9 cellular contexts compared by ENCODE assay signal in genomic region chr12:118063567-118064391, GRCh38. TPM values are rescaled to one million over a fixed set of nuclear protein-coding genes. Genes with fewer than 3 reads are reported as not detected.
A peak's percentile ranks its signal among the peaks of the same experiment; 100 is the strongest.
DNase-seq lines count a peak whose midpoint lies in the region; ATAC-seq and TF ChIP-seq lines count a peak whose summit lies in the region.
"Had no signal": no experiment of that assay in that cellular context is flagged by ENCODE, and none has a peak within 500 bp of the region (broad histone marks: within the 10 kb centered on the region; RNA-seq: fewer than 3 reads in every experiment).

No MANE protein-coding gene starts in this region.

- no peak for ATAC-seq in activated naive CD4-positive, alpha-beta T cell treated with anti-CD3 and anti-CD28 coated beads, Interleukin-2, amount 50 U/mL, for 72 hours
- no peak for ATAC-seq in activated B cell treated with CpG ODN at 0.5 μM for 24 hours (ENCODE audit: low read depth)

- peaks cover 76% of the 10 kb centered on the region for H3K4me1 Mint-ChIP-seq in activated naive CD4-positive, alpha-beta T cell treated with anti-CD3 and anti-CD28 coated beads, Interleukin-2, amount 10 ng/mL, durations not matched to agents 7 days and 5 days
- peaks cover 44% of the 10 kb centered on the region for H3K4me1 Mint-ChIP-seq in activated B cell treated with CpG ODN at 0.5 μM for 24 hours

- H3K9ac ChIP-seq in iPS-15b (ENCODE audit: low read depth, low read length) = no peak overlapping the region

- H3K27me3 ChIP-seq in iPS-15b (ENCODE audit: control insufficient read depth, insufficient read depth, low read length) (no peaks in the 10 kb centered on the region), thyroid gland (no peaks in the 10 kb centered on the region)

- peak overlapping the region in 2 of 3 donors; percentile 4 for H3K27ac ChIP-seq in thyroid gland

- WGBS in thyroid gland, 2 donors = 73 to 81% methylated on average over 4 of the region's 4 CpGs

- no peaks in the 10 kb centered on the region for H3K9me3 Mint-ChIP-seq in activated naive CD4-positive, alpha-beta T cell treated with anti-CD3 and anti-CD28 coated beads, Interleukin-2, amount 10 ng/mL, durations not matched to agents 7 days and 5 days
- H3K9me3 Mint-ChIP-seq in activated naive CD4-positive, alpha-beta T cell treated with anti-CD3 and anti-CD28 coated beads, Interleukin-2, amount 50 U/mL, for 72 hours = no peaks in the 10 kb centered on the region
- H3K9me3 Mint-ChIP-seq in activated B cell treated with CpG ODN at 0.5 μM for 24 hours = no peaks in the 10 kb centered on the region

- no peak for TF ChIP-seq POLR2A in thyroid gland (IDR thresholded peaks at IDR 0.05)

- H3K36me3 ChIP-seq in iPS-15b (ENCODE audit: control insufficient read depth, insufficient read depth, low read length) (peaks cover 12% of the 10 kb centered on the region), thyroid gland (no peaks in the 10 kb centered on the region)

- DNase-seq in activated naive CD4-positive, alpha-beta T cell treated with anti-CD3 and anti-CD28 coated beads, Interleukin-2, amount 10 ng/mL, durations not matched to agents 7 days and 5 days = no peak
- DNase-seq in activated naive CD4-positive, alpha-beta T cell treated with anti-CD3 and anti-CD28 coated beads, Interleukin-2, amount 50 U/mL, for 72 hours (ENCODE audit: low spot score in 2 of 2) = no peak
- DNase-seq in activated B cell treated with CpG ODN at 0.5 μM for 24 hours = no peak
- no peak for DNase-seq in thyroid gland
- DNase-seq in C1 segment of cervical spinal cord (lab: John Stamatoyannopoulos, UW) = no peak
- no peak for DNase-seq in glomerular visceral epithelial cell (ENCODE audit: extremely low spot score)
- DNase-seq in stimulated activated CD8-positive, alpha-beta memory T cell treated with anti-CD3 and anti-CD28 coated beads, Interleukin-4, amount 100 ng/mL, for 48 hours = no peak
- DNase-seq: stimulated activated CD4-positive, alpha-beta T cell treated with anti-CD3 and anti-CD28 coated beads, Interleukin-2, amount 100 ng/mL, for 48 hours had no signal

- peak overlapping the region; percentile 96 for H3K4me3 Mint-ChIP-seq in activated naive CD4-positive, alpha-beta T cell treated with anti-CD3 and anti-CD28 coated beads, Interleukin-2, amount 10 ng/mL, durations not matched to agents 7 days and 5 days
- H3K4me3 Mint-ChIP-seq in activated B cell treated with CpG ODN at 0.5 μM for 24 hours = peak overlapping the region; percentile 60

- intact Hi-C loops in activated B cell treated with CpG ODN at 0.5 μM for 24 hours (cut with micrococcal nuclease) (loop anchor here (2.0 to 5.0 kb wide), 4 partner anchors 41 to 314 kb away; partner anchors contain the start of genes PEBP1, SUDS3 and VSIG10), thyroid gland (cut with DNase I) (loop anchor here (5.0 kb wide), 1 partner anchor 39 kb away; the partner anchor contains the start of gene VSIG10)

- H3K4me3 ChIP-seq in iPS-15b (ENCODE audit: low read depth, low read length) (peak overlapping the region; percentile 90), thyroid gland (replicated peaks in 1 of 3) (no peak overlapping the region)

- peaks cover 4% of the 10 kb centered on the region for H3K36me3 Mint-ChIP-seq in activated naive CD4-positive, alpha-beta T cell treated with anti-CD3 and anti-CD28 coated beads, Interleukin-2, amount 10 ng/mL, durations not matched to agents 7 days and 5 days
- H3K36me3 Mint-ChIP-seq in activated naive CD4-positive, alpha-beta T cell treated with anti-CD3 and anti-CD28 coated beads, Interleukin-2, amount 50 U/mL, for 72 hours = peaks cover 15 to 25% of the 10 kb centered on the region in 2 donors
- peaks cover 2% of the 10 kb centered on the region for H3K36me3 Mint-ChIP-seq in activated B cell treated with CpG ODN at 0.5 μM for 24 hours (ENCODE audit: low read depth)

- H3K9me3 ChIP-seq in iPS-15b (ENCODE audit: control insufficient read depth, insufficient read depth, low read length) = no peaks in the 10 kb centered on the region
- H3K9me3 ChIP-seq in thyroid gland = no peaks in the 10 kb centered on the region

- CTCF ChIA-PET in activated naive CD4-positive, alpha-beta T cell treated with anti-CD3 and anti-CD28 coated beads, Interleukin-2, amount 10 ng/mL, durations not matched to agents 7 days and 5 days (lab: Charles Lee) = interaction anchor here (0.7 to 3.6 kb wide), 8 partner anchors 8 to 312 kb away, joined by 3 to 10 read pairs (median 6); partner anchors contain the start of gene SUDS3
- CTCF ChIA-PET in activated B cell treated with CpG ODN at 0.5 μM for 24 hours (lab: Charles Lee) = interaction anchor here (1.4 to 1.8 kb wide), 3 partner anchors 9 to 313 kb away, joined by 3 to 4 read pairs (median 4); partner anchors contain the start of gene SUDS3

- peaks cover 15% of the 10 kb centered on the region for H3K4me1 ChIP-seq in iPS-15b (ENCODE audit: control insufficient read depth, insufficient read depth, low read length)
- H3K4me1 ChIP-seq in thyroid gland = peaks cover 18 to 26% of the 10 kb centered on the region in 2 donors

- peaks cover 25% of the 10 kb centered on the region for H3K27me3 Mint-ChIP-seq in activated naive CD4-positive, alpha-beta T cell treated with anti-CD3 and anti-CD28 coated beads, Interleukin-2, amount 10 ng/mL, durations not matched to agents 7 days and 5 days
- peaks cover 10% of the 10 kb centered on the region for H3K27me3 Mint-ChIP-seq in activated B cell treated with CpG ODN at 0.5 μM for 24 hours

- H3K27ac Mint-ChIP-seq in activated naive CD4-positive, alpha-beta T cell treated with anti-CD3 and anti-CD28 coated beads, Interleukin-2, amount 10 ng/mL, durations not matched to agents 7 days and 5 days = peak overlapping the region; percentile 85
- H3K27ac Mint-ChIP-seq in activated naive CD4-positive, alpha-beta T cell treated with anti-CD3 and anti-CD28 coated beads, Interleukin-2, amount 50 U/mL, for 72 hours = no peak overlapping the region
- no peak overlapping the region for H3K27ac Mint-ChIP-seq in activated B cell treated with CpG ODN at 0.5 μM for 24 hours

- POLR2A ChIA-PET in activated B cell treated with CpG ODN at 0.5 μM for 24 hours (lab: Charles Lee) = no interaction called here

- no peak for TF ChIP-seq CTCF in activated B cell treated with CpG ODN at 0.5 μM for 24 hours (IDR thresholded peaks at IDR 0.05)
- no peak for TF ChIP-seq CTCF in thyroid gland (IDR thresholded peaks at IDR 0.05)

RNA-seq across cellular contexts. Expression of gene WSB2, which starts 2.8 kb away (rescaled TPM):
- total RNA-seq in activated naive CD4-positive, alpha-beta T cell treated with anti-CD3 and anti-CD28 coated beads, Interleukin-2, amount 50 U/mL, for 72 hours = 10 to 100 TPM; 39.7 to 61.6 TPM
- total RNA-seq in activated B cell treated with CpG ODN at 0.5 μM for 24 hours = 28.4 and 29.2 TPM in 2 replicates
- total RNA-seq in thyroid gland = 10 to 100 TPM; 64.6 to 97.0 (median 86.0) TPM

RNA-seq across cellular contexts. Expression of gene VSIG10, which starts 40.0 kb away (rescaled TPM):
- total RNA-seq in activated naive CD4-positive, alpha-beta T cell treated with anti-CD3 and anti-CD28 coated beads, Interleukin-2, amount 50 U/mL, for 72 hours = 1 to 10 TPM; 2.6 to 6.3 TPM
- total RNA-seq in activated B cell treated with CpG ODN at 0.5 μM for 24 hours (1.6 and 2.4 TPM in 2 replicates), thyroid gland (10 to 100 TPM; 62.0 to 93.7 (median 76.6) TPM)

RNA-seq across cellular contexts. Expression of gene RFC5, which starts 47.3 kb away (rescaled TPM):
- total RNA-seq in activated naive CD4-positive, alpha-beta T cell treated with anti-CD3 and anti-CD28 coated beads, Interleukin-2, amount 50 U/mL, for 72 hours = 10 to 100 TPM; 69.6 to 88.0 TPM
- 17.5 and 20.1 TPM in 2 replicates for total RNA-seq in activated B cell treated with CpG ODN at 0.5 μM for 24 hours
- total RNA-seq in thyroid gland = 10 to 100 TPM; 15.4 to 18.8 (median 17.2) TPM

Comparison
In these comparisons a context has a peak if more than half of its experiments do, and no peak if none do; other contexts are left out.
1. RNA of gene VSIG10, which starts 40.0 kb away (total RNA-seq): 62.0 to 93.7 TPM in thyroid gland; 2.6 to 6.3 TPM in activated naive CD4-positive, alpha-beta T cell treated with anti-CD3 and anti-CD28 coated beads, Interleukin-2, amount 50 U/mL, for 72 hours and 1.6 to 2.4 TPM in activated B cell treated with CpG ODN at 0.5 μM for 24 hours; every median in the first group is over 4 times any median in the second.